8 cellular contexts compared by ENCODE assay signal in the genomic region with DNA sequence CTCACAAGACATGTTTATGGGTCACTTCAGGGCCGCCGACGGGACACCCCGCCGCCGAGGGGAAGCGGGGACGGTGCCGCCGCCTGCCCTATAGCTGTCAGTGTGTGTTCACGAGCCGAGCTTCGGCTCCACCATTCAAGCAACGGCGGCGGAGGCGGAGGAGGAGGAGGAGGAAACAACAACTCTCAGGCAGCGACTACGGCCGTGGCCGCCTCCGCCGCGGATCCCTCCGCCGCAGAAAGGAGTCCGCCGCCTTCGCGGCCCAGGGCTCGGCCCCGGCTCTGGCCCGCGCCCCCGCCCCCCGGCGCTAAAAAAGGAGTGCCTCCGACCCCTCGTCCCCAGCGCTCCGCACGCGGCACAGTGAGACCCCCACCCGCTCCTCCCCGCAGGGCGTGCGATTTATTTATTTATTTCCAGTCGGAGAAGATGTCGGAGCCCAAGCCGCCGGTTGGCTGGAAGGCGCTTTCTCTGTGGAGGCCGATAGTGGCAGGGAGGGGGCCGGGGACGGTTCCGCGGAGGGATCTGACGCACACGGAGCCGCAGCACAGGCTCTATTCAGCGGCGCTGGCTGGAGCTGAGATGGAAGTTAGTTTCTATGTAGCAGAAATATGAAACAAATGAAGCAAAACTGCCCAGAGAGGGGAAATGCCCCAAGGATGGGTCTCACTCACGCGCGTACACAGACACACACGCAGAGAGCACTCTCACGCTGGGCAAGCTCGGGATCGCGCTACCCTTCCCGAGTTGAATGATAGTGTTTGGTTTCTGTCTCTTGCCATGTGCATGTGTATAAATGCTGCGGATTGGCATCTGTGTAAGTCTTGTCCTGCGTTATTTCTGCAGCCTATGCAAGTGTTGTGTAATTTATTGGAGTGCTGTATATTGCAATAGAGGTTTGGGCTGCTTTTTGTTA.
DNase-seq lines count a peak whose midpoint lies in the region; ATAC-seq lines count a peak whose summit lies in the region.

TSS of gene PHIP (minus strand) at position 198 of the 913 bp plus-strand sequence. CDS start at position 12, 186 bp downstream.

- peak within 1 kb of the TSS; percentile 94 for H3K9ac ChIP-seq in SK-N-MC (ENCODE audit: insufficient read length)

- H3K36me3 ChIP-seq in SK-N-MC (ENCODE audit: insufficient read depth, low read length): peaks cover 28% of the 10 kb centered on the region

- CTCF ChIA-PET in activated naive CD4-positive, alpha-beta T cell treated with anti-CD3 and anti-CD28 coated beads, Interleukin-2, amount 10 ng/mL, durations not matched to agents 7 days and 5 days (lab: Charles Lee): no interaction called here

- peaks cover 12% of the 10 kb centered on the region for H3K27me3 Mint-ChIP-seq in activated naive CD4-positive, alpha-beta T cell treated with anti-CD3 and anti-CD28 coated beads, Interleukin-2, amount 10 ng/mL, durations not matched to agents 7 days and 5 days

- H3K4me3 ChIP-seq in GM08714 (ENCODE audit: low read length): peak within 1 kb of the TSS; percentile 98
- peak within 1 kb of the TSS; percentile 96 for H3K4me3 ChIP-seq in SK-N-MC

- peak within 1 kb of the TSS; percentile 80 for H3K4me3 Mint-ChIP-seq in activated naive CD4-positive, alpha-beta T cell treated with anti-CD3 and anti-CD28 coated beads, Interleukin-2, amount 10 ng/mL, durations not matched to agents 7 days and 5 days

- peak within 1 kb of the TSS; percentile 99 for H3K27ac Mint-ChIP-seq in activated naive CD4-positive, alpha-beta T cell treated with anti-CD3 and anti-CD28 coated beads, Interleukin-2, amount 10 ng/mL, durations not matched to agents 7 days and 5 days

- peaks cover 38% of the 10 kb centered on the region for H3K4me1 Mint-ChIP-seq in activated naive CD4-positive, alpha-beta T cell treated with anti-CD3 and anti-CD28 coated beads, Interleukin-2, amount 10 ng/mL, durations not matched to agents 7 days and 5 days

- H3K9me3 Mint-ChIP-seq in activated naive CD4-positive, alpha-beta T cell treated with anti-CD3 and anti-CD28 coated beads, Interleukin-2, amount 10 ng/mL, durations not matched to agents 7 days and 5 days: no peaks in the 10 kb centered on the region

- ATAC-seq in HG02588 (IDR thresholded peaks at IDR 0.05; ENCODE audit: unreplicated experiment): peak; percentile 65

- H3K36me3 Mint-ChIP-seq in activated naive CD4-positive, alpha-beta T cell treated with anti-CD3 and anti-CD28 coated beads, Interleukin-2, amount 10 ng/mL, durations not matched to agents 7 days and 5 days: peaks cover 18% of the 10 kb centered on the region

- H3K9me3 ChIP-seq in SK-N-MC (ENCODE audit: low read depth, low read length): no peaks in the 10 kb centered on the region

- H3K27ac ChIP-seq in SK-N-MC: peak within 1 kb of the TSS; percentile 95

- peak; percentile 82 for DNase-seq in NCI-H1048 (lab: John Stamatoyannopoulos, UW)
- DNase-seq in SK-N-MC (ENCODE audit: low read depth, low spot score): peak; percentile 90
- DNase-seq in activated naive CD4-positive, alpha-beta T cell treated with anti-CD3 and anti-CD28 coated beads, Interleukin-2, amount 10 ng/mL, durations not matched to agents 7 days and 5 days: peak; percentile 94
- DNase-seq in germinal center (ENCODE audit: low spot score): peak; percentile 76
- DNase-seq in nucleus accumbens (lab: John Stamatoyannopoulos, UW): peak; percentile 28 to 100 (median 92)
- DNase-seq in superior temporal gyrus (ENCODE audit: extremely low spot score): peak; percentile 96

Comparison
In these comparisons a context has a peak if more than half of its experiments do, and no peak if none do; other contexts are left out.
1. Peak in every context shown above with its lines: DNase-seq, ATAC-seq, H3K4me3 ChIP-seq and H3K27ac ChIP-seq.